ENCODE assay signal across 21 cellular contexts in the genomic region with DNA sequence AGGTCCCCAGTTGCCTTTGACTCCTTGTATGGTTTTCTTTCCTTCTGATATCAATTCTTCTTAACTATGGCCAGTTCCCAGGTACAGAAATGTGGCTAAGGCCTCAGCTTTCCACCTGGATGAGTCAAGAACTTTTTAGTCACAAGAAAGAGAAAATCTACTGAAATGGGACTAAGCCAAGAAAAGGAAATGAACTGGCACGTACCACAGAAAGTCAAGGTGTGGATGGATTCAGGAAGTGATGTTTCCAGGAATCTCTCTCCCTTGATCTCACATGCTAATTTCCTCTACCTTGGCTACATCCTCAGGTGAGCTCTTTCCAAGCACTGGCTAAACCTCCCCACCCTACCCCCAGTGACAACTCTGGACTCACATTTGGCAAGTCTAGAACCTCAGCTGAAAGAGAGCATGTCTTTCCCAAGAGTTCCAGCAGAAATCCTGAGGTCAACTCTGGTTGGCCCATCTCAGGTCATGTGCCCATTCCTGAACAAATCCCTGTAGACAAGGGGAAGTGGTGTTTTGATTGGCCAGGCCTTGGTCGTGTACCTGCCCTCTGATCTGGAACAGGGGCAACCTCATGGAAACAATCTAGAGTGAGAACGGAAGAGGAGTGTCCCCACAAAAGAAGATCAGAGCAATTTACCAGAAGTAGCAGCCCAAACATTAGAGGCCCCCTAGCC.
"Had no signal": no experiment of that assay in that cellular context is flagged by ENCODE, and none has a peak within 500 bp of the region (broad histone marks: within the 10 kb centered on the region; RNA-seq: fewer than 3 reads in every experiment).

No MANE protein-coding gene starts in this region.

- FAIRE-seq: TTC549 had no signal

- H3K27ac ChIP-seq: colonic mucosa, heart right ventricle, psoas muscle, thoracic aorta, upper lobe of left lung had no signal

- H3K27me3 ChIP-seq: colonic mucosa, upper lobe of left lung had no signal

- H3K9me3 Mint-ChIP-seq: activated CD4-positive, alpha-beta memory T cell treated with anti-CD3 and anti-CD28 coated beads for 36 hours; activated naive CD8-positive, alpha-beta T cell treated with anti-CD3 and anti-CD28 coated beads for 36 hours; activated T-helper 1 cell treated with anti-CD3 and anti-CD28 coated beads, Interleukin-12 subunit alpha, Interleukin-12 subunit beta, Interleukin-2, Interleukin-4 antibody, amounts not matched to agents 30 ng/mL and 10 ng/mL and 1 ng/mL, durations not matched to agents 14 hours and 24 hours and 36 hours; endodermal cell; naive B cell; neural crest cell had no signal

- H3K9me3 ChIP-seq: colonic mucosa, heart right ventricle, mucosa of descending colon, psoas muscle, thoracic aorta, upper lobe of left lung had no signal

- ATAC-seq: heart right ventricle, left ventricle myocardium superior, mucosa of descending colon, psoas muscle, right cardiac atrium had no signal

- H3K4me3 Mint-ChIP-seq: activated CD4-positive, alpha-beta memory T cell treated with anti-CD3 and anti-CD28 coated beads for 36 hours; activated naive CD8-positive, alpha-beta T cell treated with anti-CD3 and anti-CD28 coated beads for 36 hours; activated T-helper 1 cell treated with anti-CD3 and anti-CD28 coated beads, Interleukin-12 subunit alpha, Interleukin-12 subunit beta, Interleukin-2, Interleukin-4 antibody, amounts not matched to agents 30 ng/mL and 10 ng/mL and 1 ng/mL, durations not matched to agents 14 hours and 24 hours and 36 hours; endodermal cell; naive B cell; neural crest cell had no signal

- H3K36me3 ChIP-seq: colonic mucosa, heart right ventricle, thoracic aorta, upper lobe of left lung had no signal

- H3K4me1 ChIP-seq: colonic mucosa, psoas muscle, upper lobe of left lung had no signal

- H3K27me3 Mint-ChIP-seq: activated naive CD8-positive, alpha-beta T cell treated with anti-CD3 and anti-CD28 coated beads for 36 hours had no signal

- H3K4me1 Mint-ChIP-seq: activated naive CD8-positive, alpha-beta T cell treated with anti-CD3 and anti-CD28 coated beads for 36 hours; neural crest cell had no signal

- H3K4me3 ChIP-seq: colonic mucosa, heart right ventricle, mucosa of descending colon, psoas muscle, thoracic aorta, upper lobe of left lung had no signal

- DNase-seq: activated CD4-positive, alpha-beta memory T cell treated with anti-CD3 and anti-CD28 coated beads for 36 hours; activated gamma-delta T cell treated with Interleukin-2 at 50 U/mL for 16 hours; activated naive CD8-positive, alpha-beta T cell treated with anti-CD3 and anti-CD28 coated beads for 36 hours; activated T-cell treated with anti-CD3 and anti-CD28 coated beads for 4 hours; amniotic stem cell; central memory CD4-positive, alpha-beta T cell; colonic mucosa; endodermal cell; heart right ventricle; left ventricle myocardium superior; mucosa of descending colon; naive B cell; psoas muscle; right cardiac atrium; stimulated activated CD4-positive, alpha-beta T cell treated with anti-CD3 and anti-CD28 coated beads, Interleukin-4, amount 100 ng/mL, for 1 hour; SW 1271; upper lobe of left lung had no signal

- H3K27ac Mint-ChIP-seq: activated CD4-positive, alpha-beta memory T cell treated with anti-CD3 and anti-CD28 coated beads for 36 hours; activated naive CD8-positive, alpha-beta T cell treated with anti-CD3 and anti-CD28 coated beads for 36 hours; activated T-helper 1 cell treated with anti-CD3 and anti-CD28 coated beads, Interleukin-12 subunit alpha, Interleukin-12 subunit beta, Interleukin-2, Interleukin-4 antibody, amounts not matched to agents 30 ng/mL and 10 ng/mL and 1 ng/mL, durations not matched to agents 14 hours and 24 hours and 36 hours; endodermal cell; naive B cell had no signal
